Comparison of ENCODE assay signal across 18 cellular contexts in the genomic region with DNA sequence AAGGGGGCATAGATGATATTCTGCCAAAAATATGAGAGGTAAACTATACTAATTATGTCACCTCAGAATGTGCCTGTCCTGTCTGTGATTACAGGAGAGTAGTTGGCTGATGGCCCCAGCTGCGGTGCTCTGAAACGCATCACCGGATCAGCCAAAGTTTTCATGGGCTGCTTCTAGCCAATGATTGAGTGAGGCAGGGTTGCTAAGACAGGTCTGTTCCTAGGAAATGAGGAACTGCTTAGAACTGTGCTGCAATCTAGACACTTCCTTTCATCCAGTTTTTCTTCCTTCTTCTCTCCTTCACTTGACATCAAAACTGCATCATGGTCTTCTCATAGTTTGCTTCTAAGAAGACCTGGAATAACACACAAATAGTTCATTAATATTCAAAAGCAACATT.
"Had no signal": no experiment of that assay in that cellular context is flagged by ENCODE, and none has a peak within 500 bp of the region (broad histone marks: within the 10 kb centered on the region; RNA-seq: fewer than 3 reads in every experiment).

No MANE protein-coding gene starts in this region.

- H3K79me2 ChIP-seq: hepatocyte had no signal

- H3K4me3 Mint-ChIP-seq: activated CD4-positive, alpha-beta memory T cell treated with anti-CD3 and anti-CD28 coated beads for 36 hours; activated naive CD8-positive, alpha-beta T cell; activated T-cell treated with anti-CD3 and anti-CD28 coated beads, Interleukin-2, amount 50 U/mL, for 4 hours; endodermal cell; naive thymus-derived CD8-positive, alpha-beta T cell had no signal

- H3K27me3 Mint-ChIP-seq: activated CD4-positive, alpha-beta memory T cell treated with anti-CD3 and anti-CD28 coated beads for 36 hours had no signal

- H3K4me2 ChIP-seq: hepatocyte had no signal

- H3K4me1 Mint-ChIP-seq: endodermal cell; naive thymus-derived CD8-positive, alpha-beta T cell had no signal

- H2AFZ ChIP-seq: hepatocyte had no signal

- H3K27ac Mint-ChIP-seq: activated CD4-positive, alpha-beta memory T cell treated with anti-CD3 and anti-CD28 coated beads for 36 hours; activated naive CD8-positive, alpha-beta T cell; endodermal cell had no signal

- H3K36me3 ChIP-seq: lower lobe of right lung, right atrium auricular region, tibial nerve had no signal

- H3K4me1 ChIP-seq: lower lobe of right lung, right atrium auricular region, tibial nerve had no signal

- H3K4me3 ChIP-seq: hepatocyte, lower lobe of right lung, right atrium auricular region, skin epidermis, tibial nerve had no signal

- H3K36me3 Mint-ChIP-seq: activated CD4-positive, alpha-beta memory T cell treated with anti-CD3 and anti-CD28 coated beads for 36 hours; activated naive CD8-positive, alpha-beta T cell; naive thymus-derived CD8-positive, alpha-beta T cell had no signal

- DNase-seq: activated CD4-positive, alpha-beta memory T cell treated with anti-CD3 and anti-CD28 coated beads for 36 hours; activated CD4-positive, CD25-positive, alpha-beta regulatory T cell treated with anti-CD3 and anti-CD28 coated beads, Interleukin-2, amount 50 U/mL, for 72 hours; activated gamma-delta T cell; activated T-cell treated with anti-CD3 and anti-CD28 coated beads, Interleukin-2, amount 50 U/mL, for 4 hours; cerebellar nuclear complex; dermis blood vessel endothelial cell; endodermal cell; erythroblast; lower lobe of right lung; midbrain; naive thymus-derived CD8-positive, alpha-beta T cell; nucleus accumbens; T-helper 2 cell had no signal

- ATAC-seq: activated T-cell treated with anti-CD3 and anti-CD28 coated beads, Interleukin-2, amount 50 U/mL, for 4 hours; lower lobe of right lung; naive thymus-derived CD8-positive, alpha-beta T cell had no signal

- H3K27me3 ChIP-seq: hepatocyte, right atrium auricular region, tibial nerve had no signal

- H3K9me3 Mint-ChIP-seq: activated CD4-positive, alpha-beta memory T cell treated with anti-CD3 and anti-CD28 coated beads for 36 hours; activated T-cell treated with anti-CD3 and anti-CD28 coated beads, Interleukin-2, amount 50 U/mL, for 4 hours; endodermal cell had no signal

- H3K9me3 ChIP-seq: lower lobe of right lung, right atrium auricular region, tibial nerve had no signal

- H3K27ac ChIP-seq: hepatocyte, lower lobe of right lung, right atrium auricular region, skin epidermis, tibial nerve had no signal
